ENCODE assay signal across 39 cellular contexts in the genomic region with DNA sequence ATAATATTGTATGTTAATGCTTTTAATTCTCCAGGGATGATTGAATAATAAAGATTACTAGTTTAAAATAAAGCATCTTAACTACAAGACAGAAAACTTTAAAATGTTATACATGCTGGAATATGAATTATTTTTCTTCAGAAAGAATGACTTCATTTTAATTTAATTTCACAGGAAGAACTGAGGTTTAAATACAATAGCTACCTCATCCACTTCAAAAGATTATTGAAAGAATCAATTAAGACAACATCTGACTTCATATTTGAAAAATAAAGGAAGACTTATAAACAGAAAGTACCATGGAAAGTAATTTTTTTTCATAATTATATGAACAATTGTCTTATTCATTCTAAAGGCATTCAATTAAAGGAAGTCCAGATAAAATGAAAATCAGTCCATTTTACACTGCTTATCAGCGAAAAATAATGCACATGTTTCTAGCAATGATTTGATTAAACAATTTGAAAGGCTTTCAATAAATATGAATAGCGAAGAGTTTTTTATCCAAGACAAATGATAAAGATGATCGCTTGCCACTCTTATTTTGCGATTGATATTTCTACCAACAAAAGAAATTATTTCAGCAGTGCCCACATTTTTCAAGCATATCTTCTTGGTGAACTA.
"Had no signal": no experiment of that assay in that cellular context is flagged by ENCODE, and none has a peak within 500 bp of the region (broad histone marks: within the 10 kb centered on the region; RNA-seq: fewer than 3 reads in every experiment).

No MANE protein-coding gene starts in this region.

- H3K9me3 Mint-ChIP-seq: activated naive CD4-positive, alpha-beta T cell treated with anti-CD3 and anti-CD28 coated beads for 36 hours; activated naive CD4-positive, alpha-beta T cell treated with anti-CD3 and anti-CD28 coated beads, Interleukin-2, amount 10 ng/mL, durations not matched to agents 7 days and 5 days; activated naive CD4-positive, alpha-beta T cell treated with anti-CD3 and anti-CD28 coated beads, Interleukin-2, amount 50 U/mL, for 24 hours; activated naive CD4-positive, alpha-beta T cell treated with anti-CD3 and anti-CD28 coated beads, Interleukin-2, amount 50 U/mL, for 72 hours; activated naive CD8-positive, alpha-beta T cell treated with anti-CD3 and anti-CD28 coated beads for 36 hours; activated naive CD8-positive, alpha-beta T cell treated with anti-CD3 and anti-CD28 coated beads, Interleukin-2, amount 10 ng/mL, durations not matched to agents 7 days and 5 days; activated naive CD8-positive, alpha-beta T cell treated with anti-CD3 and anti-CD28 coated beads, Interleukin-2, amount 50 U/mL, for 24 hours; activated T-cell treated with anti-CD3 and anti-CD28 coated beads, Interleukin-2, amount 50 U/mL, for 24 hours; activated T-cell treated with anti-CD3 and anti-CD28 coated beads, Interleukin-2, amount 50 U/mL, for 72 hours; activated T-helper 1 cell treated with anti-CD3 and anti-CD28 coated beads, Interleukin-12 subunit alpha, Interleukin-12 subunit beta, Interleukin-2, Interleukin-4 antibody, amounts not matched to agents 30 ng/mL and 10 ng/mL and 1 ng/mL, durations not matched to agents 14 hours and 24 hours and 36 hours; activated T-helper 17 cell treated with anti-CD3 and anti-CD28 coated beads, Interleukin-2, amount 50 U/mL, for 72 hours; activated T-helper 2 cell treated with anti-CD3 and anti-CD28 coated beads, Interferon-gamma antibody, Interleukin-2, Interleukin-4, amounts not matched to agents 10 μg/mL and 5 μg/mL and 100 μg/mL, durations not matched to agents 14 hours and 24 hours and 36 hours; brain had no signal

- H3K4me3 ChIP-seq: adrenal gland, ascending aorta, body of pancreas, breast epithelium, cardiac muscle cell had no signal

- H3K4me1 Mint-ChIP-seq: activated naive CD4-positive, alpha-beta T cell treated with anti-CD3 and anti-CD28 coated beads, Interleukin-2, amount 10 ng/mL, durations not matched to agents 7 days and 5 days; activated naive CD4-positive, alpha-beta T cell treated with anti-CD3 and anti-CD28 coated beads, Interleukin-2, amount 50 U/mL, for 24 hours; activated naive CD8-positive, alpha-beta T cell treated with anti-CD3 and anti-CD28 coated beads for 36 hours; activated naive CD8-positive, alpha-beta T cell treated with anti-CD3 and anti-CD28 coated beads, Interleukin-2, amount 10 ng/mL, durations not matched to agents 7 days and 5 days; activated naive CD8-positive, alpha-beta T cell treated with anti-CD3 and anti-CD28 coated beads, Interleukin-2, amount 50 U/mL, for 24 hours; activated T-helper 17 cell treated with anti-CD3 and anti-CD28 coated beads, Interleukin-2, amount 50 U/mL, for 72 hours; brain; central memory CD8-positive, alpha-beta T cell had no signal

- H3K27ac Mint-ChIP-seq: activated naive CD4-positive, alpha-beta T cell treated with anti-CD3 and anti-CD28 coated beads for 36 hours; activated naive CD4-positive, alpha-beta T cell treated with anti-CD3 and anti-CD28 coated beads, Interleukin-2, amount 10 ng/mL, durations not matched to agents 7 days and 5 days; activated naive CD4-positive, alpha-beta T cell treated with anti-CD3 and anti-CD28 coated beads, Interleukin-2, amount 50 U/mL, for 24 hours; activated naive CD4-positive, alpha-beta T cell treated with anti-CD3 and anti-CD28 coated beads, Interleukin-2, amount 50 U/mL, for 72 hours; activated naive CD8-positive, alpha-beta T cell; activated naive CD8-positive, alpha-beta T cell treated with anti-CD3 and anti-CD28 coated beads for 36 hours; activated naive CD8-positive, alpha-beta T cell treated with anti-CD3 and anti-CD28 coated beads, Interleukin-2, amount 10 ng/mL, durations not matched to agents 7 days and 5 days; activated naive CD8-positive, alpha-beta T cell treated with anti-CD3 and anti-CD28 coated beads, Interleukin-2, amount 50 U/mL, for 24 hours; activated T-cell treated with anti-CD3 and anti-CD28 coated beads, Interleukin-2, amount 50 U/mL, for 24 hours; activated T-cell treated with anti-CD3 and anti-CD28 coated beads, Interleukin-2, amount 50 U/mL, for 72 hours; activated T-helper 1 cell treated with anti-CD3 and anti-CD28 coated beads, Interleukin-12 subunit alpha, Interleukin-12 subunit beta, Interleukin-2, Interleukin-4 antibody, amounts not matched to agents 30 ng/mL and 10 ng/mL and 1 ng/mL, durations not matched to agents 14 hours and 24 hours and 36 hours; activated T-helper 17 cell treated with anti-CD3 and anti-CD28 coated beads, Interleukin-2, amount 50 U/mL, for 72 hours; activated T-helper 2 cell treated with anti-CD3 and anti-CD28 coated beads, Interferon-gamma antibody, Interleukin-2, Interleukin-4, amounts not matched to agents 10 μg/mL and 5 μg/mL and 100 μg/mL, durations not matched to agents 14 hours and 24 hours and 36 hours; brain had no signal

- DNase-seq: activated effector memory CD4-positive, alpha-beta T cell treated with anti-CD3 and anti-CD28 coated beads, Interleukin-2, amount 50 U/mL, for 16 hours; activated effector memory CD4-positive, alpha-beta T cell treated with Interleukin-2 at 50 U/mL for 16 hours; activated gamma-delta T cell; activated gamma-delta T cell treated with Interleukin-2 at 50 U/mL for 16 hours; activated naive CD4-positive, alpha-beta T cell; activated naive CD4-positive, alpha-beta T cell treated with anti-CD3 and anti-CD28 coated beads for 36 hours; activated naive CD4-positive, alpha-beta T cell treated with anti-CD3 and anti-CD28 coated beads, Interleukin-2, amount 10 ng/mL, durations not matched to agents 7 days and 5 days; activated naive CD4-positive, alpha-beta T cell treated with anti-CD3 and anti-CD28 coated beads, Interleukin-2, amount 50 U/mL, for 16 hours; activated naive CD4-positive, alpha-beta T cell treated with Interleukin-2 at 50 U/mL for 16 hours; activated naive CD8-positive, alpha-beta T cell treated with anti-CD3 and anti-CD28 coated beads for 36 hours; activated naive CD8-positive, alpha-beta T cell treated with anti-CD3 and anti-CD28 coated beads, Interleukin-2, amount 10 ng/mL, durations not matched to agents 7 days and 5 days; activated naive CD8-positive, alpha-beta T cell treated with anti-CD3 and anti-CD28 coated beads, Interleukin-2, amount 50 U/mL, for 24 hours; activated T-cell treated with anti-CD3 and anti-CD28 coated beads, Interleukin-2, amount 50 U/mL, for 24 hours; activated T-cell treated with anti-CD3 and anti-CD28 coated beads, Interleukin-2, amount 50 U/mL, for 4 hours; activated T-cell treated with anti-CD3 and anti-CD28 coated beads, Interleukin-2, amount 50 U/mL, for 48 hours; activated T-cell treated with anti-CD3 and anti-CD28 coated beads, Interleukin-2, amount 50 U/mL, for 72 hours; adrenal gland; amniotic stem cell; amygdala; anterior cingulate cortex; aorta; body of pancreas; brain microvascular endothelial cell; caudate nucleus; central memory CD4-positive, alpha-beta T cell; cerebellar nuclear complex had no signal

- H3K27ac ChIP-seq: adrenal gland, ascending aorta, body of pancreas, brain microvascular endothelial cell, breast epithelium, cardiac muscle cell had no signal

- H3K27me3 Mint-ChIP-seq: activated naive CD4-positive, alpha-beta T cell treated with anti-CD3 and anti-CD28 coated beads, Interleukin-2, amount 10 ng/mL, durations not matched to agents 7 days and 5 days; activated naive CD4-positive, alpha-beta T cell treated with anti-CD3 and anti-CD28 coated beads, Interleukin-2, amount 50 U/mL, for 24 hours; activated naive CD8-positive, alpha-beta T cell; activated naive CD8-positive, alpha-beta T cell treated with anti-CD3 and anti-CD28 coated beads for 36 hours; activated naive CD8-positive, alpha-beta T cell treated with anti-CD3 and anti-CD28 coated beads, Interleukin-2, amount 10 ng/mL, durations not matched to agents 7 days and 5 days; activated naive CD8-positive, alpha-beta T cell treated with anti-CD3 and anti-CD28 coated beads, Interleukin-2, amount 50 U/mL, for 24 hours; activated T-cell treated with anti-CD3 and anti-CD28 coated beads, Interleukin-2, amount 50 U/mL, for 24 hours; activated T-helper 17 cell treated with anti-CD3 and anti-CD28 coated beads, Interleukin-2, amount 50 U/mL, for 72 hours; brain; central memory CD8-positive, alpha-beta T cell had no signal

- H3K36me3 ChIP-seq: adrenal gland, ascending aorta, brain microvascular endothelial cell, breast epithelium, cardiac muscle cell had no signal

- H3K4me1 ChIP-seq: adrenal gland, ascending aorta, breast epithelium had no signal

- FAIRE-seq: astrocyte, bronchial epithelial cell had no signal

- H3K9me3 ChIP-seq: adrenal gland, ascending aorta, body of pancreas, breast epithelium had no signal

- H3K36me3 Mint-ChIP-seq: activated naive CD4-positive, alpha-beta T cell treated with anti-CD3 and anti-CD28 coated beads, Interleukin-2, amount 10 ng/mL, durations not matched to agents 7 days and 5 days; activated naive CD4-positive, alpha-beta T cell treated with anti-CD3 and anti-CD28 coated beads, Interleukin-2, amount 50 U/mL, for 24 hours; activated naive CD4-positive, alpha-beta T cell treated with anti-CD3 and anti-CD28 coated beads, Interleukin-2, amount 50 U/mL, for 72 hours; activated naive CD8-positive, alpha-beta T cell; activated naive CD8-positive, alpha-beta T cell treated with anti-CD3 and anti-CD28 coated beads for 36 hours; activated naive CD8-positive, alpha-beta T cell treated with anti-CD3 and anti-CD28 coated beads, Interleukin-2, amount 10 ng/mL, durations not matched to agents 7 days and 5 days; brain had no signal

- H3K4me3 Mint-ChIP-seq: activated naive CD4-positive, alpha-beta T cell treated with anti-CD3 and anti-CD28 coated beads for 36 hours; activated naive CD4-positive, alpha-beta T cell treated with anti-CD3 and anti-CD28 coated beads, Interleukin-2, amount 10 ng/mL, durations not matched to agents 7 days and 5 days; activated naive CD4-positive, alpha-beta T cell treated with anti-CD3 and anti-CD28 coated beads, Interleukin-2, amount 50 U/mL, for 24 hours; activated naive CD8-positive, alpha-beta T cell; activated naive CD8-positive, alpha-beta T cell treated with anti-CD3 and anti-CD28 coated beads for 36 hours; activated naive CD8-positive, alpha-beta T cell treated with anti-CD3 and anti-CD28 coated beads, Interleukin-2, amount 10 ng/mL, durations not matched to agents 7 days and 5 days; activated naive CD8-positive, alpha-beta T cell treated with anti-CD3 and anti-CD28 coated beads, Interleukin-2, amount 50 U/mL, for 24 hours; activated T-cell treated with anti-CD3 and anti-CD28 coated beads, Interleukin-2, amount 50 U/mL, for 24 hours; activated T-cell treated with anti-CD3 and anti-CD28 coated beads, Interleukin-2, amount 50 U/mL, for 4 hours; activated T-cell treated with anti-CD3 and anti-CD28 coated beads, Interleukin-2, amount 50 U/mL, for 72 hours; activated T-helper 1 cell treated with anti-CD3 and anti-CD28 coated beads, Interleukin-12 subunit alpha, Interleukin-12 subunit beta, Interleukin-2, Interleukin-4 antibody, amounts not matched to agents 30 ng/mL and 10 ng/mL and 1 ng/mL, durations not matched to agents 14 hours and 24 hours and 36 hours; activated T-helper 17 cell treated with anti-CD3 and anti-CD28 coated beads, Interleukin-2, amount 50 U/mL, for 72 hours; brain; central memory CD8-positive, alpha-beta T cell had no signal

- H3K27me3 ChIP-seq: adrenal gland, ascending aorta, body of pancreas, brain microvascular endothelial cell, breast epithelium, cardiac muscle cell had no signal

- ATAC-seq: activated naive CD4-positive, alpha-beta T cell treated with anti-CD3 and anti-CD28 coated beads, Interleukin-2, amount 50 U/mL, for 72 hours; activated naive CD8-positive, alpha-beta T cell treated with anti-CD3 and anti-CD28 coated beads, Interleukin-2, amount 50 U/mL, for 24 hours; activated T-cell treated with anti-CD3 and anti-CD28 coated beads, Interleukin-2, amount 50 U/mL, for 4 hours; activated T-cell treated with anti-CD3 and anti-CD28 coated beads, Interleukin-2, amount 50 U/mL, for 72 hours; activated T-helper 17 cell treated with anti-CD3 and anti-CD28 coated beads, Interleukin-2, amount 50 U/mL, for 72 hours; body of pancreas had no signal
